1 cellular context compared by ENCODE assay signal in the genomic region with DNA sequence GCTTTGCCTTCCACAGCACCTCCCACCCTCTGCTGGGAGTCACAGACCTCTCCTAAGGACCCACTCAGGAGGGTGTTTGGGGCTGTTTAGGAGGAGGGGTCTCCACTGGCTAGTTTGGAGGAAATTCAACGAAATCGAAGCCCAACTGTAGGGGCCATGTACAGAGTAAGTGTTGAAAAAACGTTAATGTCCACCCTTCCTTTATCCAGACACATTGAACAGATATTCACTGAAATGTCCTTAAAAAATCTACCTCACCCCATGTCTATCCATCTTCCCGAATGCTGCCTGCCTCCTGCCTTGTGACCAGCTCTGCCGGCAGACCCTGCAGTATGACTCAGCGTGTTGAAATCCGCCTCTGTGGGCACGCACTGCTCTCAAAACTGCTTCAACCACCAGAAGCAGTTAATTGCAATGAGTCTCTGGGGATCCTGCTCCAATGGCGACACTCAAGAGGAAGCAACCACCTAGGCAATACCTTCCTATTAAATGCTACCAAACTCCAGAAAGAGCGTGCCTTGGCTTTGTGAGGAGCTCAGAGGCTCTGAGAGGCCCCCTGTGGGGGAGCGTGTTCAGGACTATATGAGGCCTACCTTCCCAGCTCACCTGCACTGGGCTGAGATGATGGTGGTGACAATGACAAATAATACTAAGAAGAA.
TF ChIP-seq lines count a peak whose summit lies in the region.

No MANE protein-coding gene starts in this region.

TF ChIP-seq in IMR-90, 13 proteins besides CTCF, POLR2A, EP300 and RAD21 (continued from another document):
- TF ChIP-seq, protein P1, sequence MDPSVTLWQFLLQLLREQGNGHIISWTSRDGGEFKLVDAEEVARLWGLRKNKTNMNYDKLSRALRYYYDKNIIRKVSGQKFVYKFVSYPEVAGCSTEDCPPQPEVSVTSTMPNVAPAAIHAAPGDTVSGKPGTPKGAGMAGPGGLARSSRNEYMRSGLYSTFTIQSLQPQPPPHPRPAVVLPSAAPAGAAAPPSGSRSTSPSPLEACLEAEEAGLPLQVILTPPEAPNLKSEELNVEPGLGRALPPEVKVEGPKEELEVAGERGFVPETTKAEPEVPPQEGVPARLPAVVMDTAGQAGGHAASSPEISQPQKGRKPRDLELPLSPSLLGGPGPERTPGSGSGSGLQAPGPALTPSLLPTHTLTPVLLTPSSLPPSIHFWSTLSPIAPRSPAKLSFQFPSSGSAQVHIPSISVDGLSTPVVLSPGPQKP (IDR thresholded peaks at IDR 0.05; ENCODE audit: borderline replicate concordance, low read depth, low read length), result no peak
- TF ChIP-seq FOS (IDR thresholded peaks at IDR 0.05; ENCODE audit: low read depth, low read length) (peak; percentile 90), CEBPB (IDR thresholded peaks at IDR 0.05; ENCODE audit: low read depth, low read length) (peak; percentile 82), SMC3 (IDR thresholded peaks at IDR 0.05; ENCODE audit: low read depth, low read length) (0 out of 2 replicates have a peak, but pooled peaks have one; percentile 4)
TF ChIP-seq in IMR-90: peak in this region for 8.
